Comparison of ENCODE assay signal across 28 cellular contexts in genomic region chr6:122553697-122554096, GRCh38. TPM values are rescaled to one million over a fixed set of nuclear protein-coding genes. Genes with fewer than 3 reads are reported as not detected.
DNase-seq lines count a peak whose midpoint lies in the region; ATAC-seq and TF ChIP-seq lines count a peak whose summit lies in the region.
"Had no signal": no experiment of that assay in that cellular context is flagged by ENCODE, and none has a peak within 500 bp of the region (broad histone marks: within the 10 kb centered on the region; RNA-seq: fewer than 3 reads in every experiment).

No MANE protein-coding gene starts in this region.

- TF ChIP-seq CTCF in A673 (conservative IDR thresholded peaks at IDR 0.05; ENCODE audit: low read depth, low read length) (no peak), osteocyte (IDR thresholded peaks at IDR 0.05) (no peak)

- no peak for ATAC-seq in left ventricle myocardium superior
- ATAC-seq: A549; left lobe of liver; natural killer cell; stimulated activated effector memory CD8-positive, alpha-beta T cell treated with anti-CD3 and anti-CD28 coated beads, Interleukin-12 subunit alpha, Interleukin-12 subunit beta, amount 100 ng/mL, for 72 hours had no signal

- H3K4me3 ChIP-seq in A673 (ENCODE audit: low read depth, low read length, poor library complexity, severe bottlenecking) = no peak overlapping the region
- H3K4me3 ChIP-seq: A549, ascending aorta, ovary, right atrium auricular region, spleen, upper lobe of left lung had no signal

- no peak overlapping the region for H3K27ac Mint-ChIP-seq in osteocyte (ENCODE audit: unreplicated experiment)
- H3K27ac Mint-ChIP-seq in activated CD4-positive, alpha-beta memory T cell treated with anti-CD3 and anti-CD28 coated beads for 36 hours = no peak overlapping the region
- H3K27ac Mint-ChIP-seq: activated naive CD8-positive, alpha-beta T cell treated with anti-CD3 and anti-CD28 coated beads for 36 hours; activated T-helper 2 cell treated with anti-CD3 and anti-CD28 coated beads, Interferon-gamma antibody, Interleukin-2, Interleukin-4, amounts not matched to agents 10 μg/mL and 5 μg/mL and 100 μg/mL, durations not matched to agents 14 hours and 24 hours and 36 hours; H9; natural killer cell; stimulated activated effector memory CD8-positive, alpha-beta T cell treated with anti-CD3 and anti-CD28 coated beads, Interleukin-12 subunit alpha, Interleukin-12 subunit beta, amount 100 ng/mL, for 72 hours had no signal

- H3K9me3 Mint-ChIP-seq in osteocyte (ENCODE audit: unreplicated experiment) = no peaks in the 10 kb centered on the region
- H3K9me3 Mint-ChIP-seq in activated CD4-positive, alpha-beta memory T cell treated with anti-CD3 and anti-CD28 coated beads for 36 hours = peaks cover 3% of the 10 kb centered on the region
- H3K9me3 Mint-ChIP-seq: activated T-helper 2 cell treated with anti-CD3 and anti-CD28 coated beads, Interferon-gamma antibody, Interleukin-2, Interleukin-4, amounts not matched to agents 10 μg/mL and 5 μg/mL and 100 μg/mL, durations not matched to agents 14 hours and 24 hours and 36 hours; stimulated activated effector memory CD8-positive, alpha-beta T cell treated with anti-CD3 and anti-CD28 coated beads, Interleukin-12 subunit alpha, Interleukin-12 subunit beta, amount 100 ng/mL, for 72 hours had no signal

- no peaks in the 10 kb centered on the region for H3K36me3 ChIP-seq in A673 (ENCODE audit: insufficient read depth, low read length, poor library complexity, severe bottlenecking)
- H3K36me3 ChIP-seq: ascending aorta, BE2C, ovary, right atrium auricular region, spleen, upper lobe of left lung had no signal

- no peaks in the 10 kb centered on the region for H3K27me3 Mint-ChIP-seq in osteocyte (ENCODE audit: unreplicated experiment)
- H3K27me3 Mint-ChIP-seq in activated CD4-positive, alpha-beta memory T cell treated with anti-CD3 and anti-CD28 coated beads for 36 hours = peaks cover 7% of the 10 kb centered on the region

- peaks cover 7% of the 10 kb centered on the region for H3K27me3 ChIP-seq in A673 (replicated peaks; ENCODE audit: insufficient read depth, low read depth, low read length, poor library complexity)
- H3K27me3 ChIP-seq: ascending aorta, BE2C, ovary, right atrium auricular region, spleen, upper lobe of left lung had no signal

- no peak overlapping the region for H3K4me3 Mint-ChIP-seq in osteocyte (ENCODE audit: unreplicated experiment)
- no peak overlapping the region for H3K4me3 Mint-ChIP-seq in activated CD4-positive, alpha-beta memory T cell treated with anti-CD3 and anti-CD28 coated beads for 36 hours
- H3K4me3 Mint-ChIP-seq: activated naive CD8-positive, alpha-beta T cell treated with anti-CD3 and anti-CD28 coated beads for 36 hours; H9; natural killer cell; stimulated activated effector memory CD8-positive, alpha-beta T cell treated with anti-CD3 and anti-CD28 coated beads, Interleukin-12 subunit alpha, Interleukin-12 subunit beta, amount 100 ng/mL, for 72 hours had no signal

- intact Hi-C loops in A673 (cut with micrococcal nuclease; ENCODE audit: unreplicated experiment) = no loop called here
- intact Hi-C loops in activated CD4-positive, alpha-beta memory T cell treated with anti-CD3 and anti-CD28 coated beads for 36 hours (cut with micrococcal nuclease) = no loop called here
- intact Hi-C loops in left ventricle myocardium superior (cut with micrococcal nuclease) = no loop called here

- no peaks in the 10 kb centered on the region for H3K4me1 Mint-ChIP-seq in osteocyte (ENCODE audit: unreplicated experiment)
- H3K4me1 Mint-ChIP-seq in activated CD4-positive, alpha-beta memory T cell treated with anti-CD3 and anti-CD28 coated beads for 36 hours (ENCODE audit: low read depth) = no peaks in the 10 kb centered on the region
- H3K4me1 Mint-ChIP-seq: activated naive CD8-positive, alpha-beta T cell treated with anti-CD3 and anti-CD28 coated beads for 36 hours; H9; natural killer cell; stimulated activated effector memory CD8-positive, alpha-beta T cell treated with anti-CD3 and anti-CD28 coated beads, Interleukin-12 subunit alpha, Interleukin-12 subunit beta, amount 100 ng/mL, for 72 hours had no signal

- H3K9me3 ChIP-seq in A673 (ENCODE audit: low read depth, low read length, poor library complexity, severe bottlenecking) = no peaks in the 10 kb centered on the region
- H3K9me3 ChIP-seq: A549, ascending aorta, BE2C, ovary, right atrium auricular region, spleen, upper lobe of left lung had no signal

- H3K36me3 Mint-ChIP-seq in osteocyte (ENCODE audit: unreplicated experiment) = peaks cover 12% of the 10 kb centered on the region
- no peaks in the 10 kb centered on the region for H3K36me3 Mint-ChIP-seq in activated CD4-positive, alpha-beta memory T cell treated with anti-CD3 and anti-CD28 coated beads for 36 hours
- H3K36me3 Mint-ChIP-seq: activated naive CD8-positive, alpha-beta T cell treated with anti-CD3 and anti-CD28 coated beads for 36 hours; natural killer cell; stimulated activated effector memory CD8-positive, alpha-beta T cell treated with anti-CD3 and anti-CD28 coated beads, Interleukin-12 subunit alpha, Interleukin-12 subunit beta, amount 100 ng/mL, for 72 hours had no signal

- BruUV-seq in A673 (replicated peaks; lab: Mats Ljungman, UMichigan) = no TSS peak

- peak; percentile 31 for DNase-seq in A673 (ENCODE audit: low spot score)
- peak; percentile 88 for DNase-seq in NCI-H146 (lab: John Stamatoyannopoulos, UW)
- DNase-seq in NCI-H774 (lab: John Stamatoyannopoulos, UW) = peak; percentile 40
- DNase-seq in cerebellum (ENCODE audit: low spot score) = peak; percentile 4
- no peak for DNase-seq in osteocyte (ENCODE audit: extremely low spot score, unreplicated experiment)
- no peak for DNase-seq in activated CD4-positive, alpha-beta memory T cell treated with anti-CD3 and anti-CD28 coated beads for 36 hours
- DNase-seq in SKM-1 treated with dmso at 0.1 percent for 144 hours (lab: John Stamatoyannopoulos, UW; ENCODE audit: unreplicated experiment) = no peak
- DNase-seq in left ventricle myocardium superior = no peak
- DNase-seq: activated CD4-positive, alpha-beta T cell treated with anti-CD3 and anti-CD28 coated beads, Interleukin-2, amount 50 U/mL, for 48 hours; activated CD4-positive, CD25-positive, alpha-beta regulatory T cell; activated naive CD8-positive, alpha-beta T cell treated with anti-CD3 and anti-CD28 coated beads for 36 hours; BE2C; caudate nucleus; H9; natural killer cell; NCI-H2107; NCI-H526 treated with DMSO at 0.1 percent for 48 hours; ovary; spleen; stimulated activated CD4-positive, alpha-beta T cell treated with anti-CD3 and anti-CD28 coated beads, Interleukin-2, amount 100 ng/mL, for 48 hours; substantia nigra; upper lobe of left lung had no signal

- POLR2A ChIA-PET in A673 (lab: Charles Lee; ENCODE audit: low non-redundant PET) = no interaction called here
- POLR2A ChIA-PET in activated CD4-positive, alpha-beta memory T cell treated with anti-CD3 and anti-CD28 coated beads for 36 hours (lab: Charles Lee) = no interaction called here

- CTCF ChIA-PET in A673 (lab: Charles Lee) = no interaction called here
- CTCF ChIA-PET in activated CD4-positive, alpha-beta memory T cell treated with anti-CD3 and anti-CD28 coated beads for 36 hours (lab: Charles Lee) = interaction anchor here (0.8 kb wide), 1 partner anchor 23 kb away, joined by 3 read pairs; no protein-coding TSS in a partner anchor

- peaks cover 3% of the 10 kb centered on the region for H3K4me1 ChIP-seq in A673 (ENCODE audit: insufficient read depth, low read length, poor library complexity, severe bottlenecking)
- H3K4me1 ChIP-seq: A549, ascending aorta, BE2C, right atrium auricular region, spleen, upper lobe of left lung had no signal

- H3K27ac ChIP-seq in A673 (ENCODE audit: low read depth, low read length, poor library complexity, severe bottlenecking) = no peak overlapping the region
- H3K27ac ChIP-seq: A549, ascending aorta, ovary, right atrium auricular region, spleen, upper lobe of left lung had no signal

RNA-seq across cellular contexts. Expression of gene PKIB, which starts 56.5 kb away (rescaled TPM):
- total RNA-seq in A673 (2021) = 10.4 and 11.5 TPM in 2 replicates
- total RNA-seq in cerebellum = 3.3 TPM
- total RNA-seq in osteocyte = 28.7 and 35.0 TPM in 2 replicates
- under 1 TPM; 0.48 to 0.52 TPM for total RNA-seq in activated CD4-positive, alpha-beta memory T cell treated with anti-CD3 and anti-CD28 coated beads for 36 hours
- 0.35 TPM for total RNA-seq in left ventricle myocardium superior
- total RNA-seq: ascending aorta, right atrium auricular region had no signal

Comparison
In these comparisons a context has a peak if more than half of its experiments do, and no peak if none do; other contexts are left out.
1. DNase-seq: peak in A673 (single experiment), NCI-H146 (single experiment), NCI-H774 (single experiment) and cerebellum (single experiment); none in osteocyte (single experiment), activated CD4-positive, alpha-beta memory T cell treated with anti-CD3 and anti-CD28 coated beads for 36 hours (single experiment), SKM-1 treated with dmso at 0.1 percent for 144 hours (single experiment) and left ventricle myocardium superior (single experiment).